Comparison of ENCODE assay signal across 33 cellular contexts in the genomic region with DNA sequence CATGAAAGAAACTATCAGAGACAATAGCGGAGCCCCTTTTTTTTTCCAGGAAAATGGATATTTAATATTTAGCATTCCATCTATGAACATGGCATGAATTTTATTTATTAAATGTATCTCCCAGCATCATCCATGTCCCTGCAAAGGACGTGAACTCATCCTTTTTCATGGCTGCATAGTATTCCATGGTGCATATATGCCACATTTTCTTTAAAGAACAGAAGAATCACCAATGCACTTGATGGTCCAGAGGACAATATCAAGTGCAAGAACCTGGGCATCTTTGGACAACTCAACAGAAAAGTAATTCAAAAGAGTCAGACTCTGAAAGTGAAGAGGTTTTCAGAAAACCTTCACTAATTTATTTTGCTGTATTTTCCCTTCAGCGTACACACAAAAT.
"Had no signal": no experiment of that assay in that cellular context is flagged by ENCODE, and none has a peak within 500 bp of the region (broad histone marks: within the 10 kb centered on the region; RNA-seq: fewer than 3 reads in every experiment).

No MANE protein-coding gene starts in this region.

- H3K36me3 ChIP-seq: adrenal gland, ascending aorta, brain microvascular endothelial cell, breast epithelium, cardiac muscle cell had no signal

- FAIRE-seq: astrocyte, bronchial epithelial cell, colon had no signal

- H3K27ac ChIP-seq: adrenal gland, ascending aorta, body of pancreas, brain microvascular endothelial cell, breast epithelium, cardiac muscle cell had no signal

- H3K9me3 ChIP-seq: adrenal gland, ascending aorta, body of pancreas, breast epithelium had no signal

- H3K4me1 ChIP-seq: adrenal gland, ascending aorta, body of pancreas, breast epithelium had no signal

- ATAC-seq: activated naive CD4-positive, alpha-beta T cell treated with anti-CD3 and anti-CD28 coated beads, Interleukin-2, amount 50 U/mL, for 72 hours; activated naive CD8-positive, alpha-beta T cell treated with anti-CD3 and anti-CD28 coated beads, Interleukin-2, amount 50 U/mL, for 24 hours; activated T-cell treated with anti-CD3 and anti-CD28 coated beads, Interleukin-2, amount 50 U/mL, for 4 hours; activated T-cell treated with anti-CD3 and anti-CD28 coated beads, Interleukin-2, amount 50 U/mL, for 72 hours; activated T-helper 17 cell treated with anti-CD3 and anti-CD28 coated beads, Interleukin-2, amount 50 U/mL, for 72 hours; body of pancreas had no signal

- DNase-seq: activated effector memory CD4-positive, alpha-beta T cell treated with anti-CD3 and anti-CD28 coated beads, Interleukin-2, amount 50 U/mL, for 16 hours; activated effector memory CD4-positive, alpha-beta T cell treated with Interleukin-2 at 50 U/mL for 16 hours; activated gamma-delta T cell; activated gamma-delta T cell treated with Interleukin-2 at 50 U/mL for 16 hours; activated naive CD4-positive, alpha-beta T cell; activated naive CD4-positive, alpha-beta T cell treated with anti-CD3 and anti-CD28 coated beads for 36 hours; activated naive CD4-positive, alpha-beta T cell treated with anti-CD3 and anti-CD28 coated beads, Interleukin-2, amount 10 ng/mL, durations not matched to agents 7 days and 5 days; activated naive CD4-positive, alpha-beta T cell treated with anti-CD3 and anti-CD28 coated beads, Interleukin-2, amount 50 U/mL, for 16 hours; activated naive CD4-positive, alpha-beta T cell treated with Interleukin-2 at 50 U/mL for 16 hours; activated naive CD8-positive, alpha-beta T cell treated with anti-CD3 and anti-CD28 coated beads for 36 hours; activated naive CD8-positive, alpha-beta T cell treated with anti-CD3 and anti-CD28 coated beads, Interleukin-2, amount 10 ng/mL, durations not matched to agents 7 days and 5 days; activated naive CD8-positive, alpha-beta T cell treated with anti-CD3 and anti-CD28 coated beads, Interleukin-2, amount 50 U/mL, for 24 hours; activated T-cell treated with anti-CD3 and anti-CD28 coated beads, Interleukin-2, amount 50 U/mL, for 4 hours; activated T-cell treated with anti-CD3 and anti-CD28 coated beads, Interleukin-2, amount 50 U/mL, for 48 hours; activated T-cell treated with anti-CD3 and anti-CD28 coated beads, Interleukin-2, amount 50 U/mL, for 72 hours; adrenal gland; amniotic stem cell; amygdala; anterior cingulate cortex; aorta; body of pancreas; brain microvascular endothelial cell; caudate nucleus; central memory CD4-positive, alpha-beta T cell; cerebellar nuclear complex had no signal

- H3K4me3 ChIP-seq: adrenal gland, ascending aorta, body of pancreas, breast epithelium, cardiac muscle cell had no signal

- H3K27me3 ChIP-seq: adrenal gland, ascending aorta, body of pancreas, brain microvascular endothelial cell, breast epithelium, cardiac muscle cell had no signal
